In genomic region chr1:178651742-178652141, GRCh38 we compare ENCODE assay signal across 11 cellular contexts.
A peak's percentile ranks its signal among the peaks of the same experiment; 100 is the strongest.
DNase-seq lines count a peak whose midpoint lies in the region; ATAC-seq and TF ChIP-seq lines count a peak whose summit lies in the region.
"Had no signal": no experiment of that assay in that cellular context is flagged by ENCODE, and none has a peak within 500 bp of the region (broad histone marks: within the 10 kb centered on the region; RNA-seq: fewer than 3 reads in every experiment).

No MANE protein-coding gene starts in this region.

- H4K20me1 ChIP-seq in PC-3 (ENCODE audit: low read length): no peaks in the 10 kb centered on the region
- H4K20me1 ChIP-seq in osteoblast (ENCODE audit: insufficient read depth, low read length): no peaks in the 10 kb centered on the region

- H3K9me2 ChIP-seq in PC-3 (replicated peaks; ENCODE audit: low read length): no peaks in the 10 kb centered on the region

- H3K9me3 ChIP-seq in PC-3 (ENCODE audit: low read length) (no peaks in the 10 kb centered on the region), osteoblast (ENCODE audit: low read depth, low read length) (no peaks in the 10 kb centered on the region)

- peak overlapping the region; percentile 69 for H3K9ac ChIP-seq in PC-3 (ENCODE audit: low read length)
- H3K9ac ChIP-seq: parathyroid adenoma had no signal

- peak overlapping the region; percentile 23; the same call in 1 of the 2 replicates for H2AFZ ChIP-seq in PC-3 (ENCODE audit: low read length)
- peak overlapping the region; percentile 64 for H2AFZ ChIP-seq in osteoblast (ENCODE audit: low read length)
- H2AFZ ChIP-seq: parathyroid adenoma had no signal

- POLR2A ChIA-PET in PC-3 (lab: Charles Lee; ENCODE audit: unreplicated experiment): interaction anchor here (0.6 to 1.0 kb wide), 4 partner anchors 12 to 75 kb away, joined by 3 to 18 read pairs (median 4); no protein-coding TSS in a partner anchor

- no peaks in the 10 kb centered on the region for H3K79me2 ChIP-seq in PC-3 (ENCODE audit: low read length)
- no peaks in the 10 kb centered on the region for H3K79me2 ChIP-seq in osteoblast (ENCODE audit: insufficient read depth, low read length)
- H3K79me2 ChIP-seq: parathyroid adenoma had no signal

- H3K4me2 ChIP-seq in PC-3 (ENCODE audit: low read length): peak overlapping the region; percentile 63
- H3K4me2 ChIP-seq in osteoblast (ENCODE audit: insufficient read depth, low read length): no peak overlapping the region

- peaks cover 9% of the 10 kb centered on the region; the same call in 1 of the 2 replicates for H3K36me3 ChIP-seq in PC-3 (ENCODE audit: low read depth, low read length)
- no peaks in the 10 kb centered on the region for H3K36me3 ChIP-seq in osteoblast (ENCODE audit: insufficient read depth, low read length)

- H3K27ac ChIP-seq in PC-3 (ENCODE audit: low read length) (peak overlapping the region; percentile 95), osteoblast (ENCODE audit: low read depth, low read length) (peak overlapping the region; percentile 75)
- H3K27ac ChIP-seq: parathyroid adenoma had no signal

- intact Hi-C loops in PC-3 (cut with micrococcal nuclease): loop anchor here (1.0 to 5.0 kb wide), 4 partner anchors 33 to 109 kb away; no protein-coding TSS in a partner anchor

- CTCF ChIA-PET in PC-3 (lab: Charles Lee): interaction anchor here (0.9 kb wide), 2 partner anchors 39 to 75 kb away, joined by 4 read pairs; no protein-coding TSS in a partner anchor

- TF ChIP-seq CTCF in PC-3 (conservative IDR thresholded peaks at IDR 0.05; ENCODE audit: low read depth, low read length): no peak
- TF ChIP-seq CTCF in osteoblast (IDR thresholded peaks at IDR 0.05; ENCODE audit: extremely low read depth, low read depth, low read length): no peak

- H3K27me3 ChIP-seq in PC-3 (ENCODE audit: low read length) (no peaks in the 10 kb centered on the region), osteoblast (ENCODE audit: insufficient read depth, low read length) (no peaks in the 10 kb centered on the region)

- DNase-seq in EH (ENCODE audit: low read depth) (peak; percentile 51), PC-3 (no peak), foreskin melanocyte (peak; percentile 61), osteoblast (ENCODE audit: insufficient read length, low spot score, missing footprints) (no peak), GM19238 (ENCODE audit: insufficient read length, low spot score) (no peak)
- no peak for DNase-seq in activated naive CD4-positive, alpha-beta T cell treated with Interleukin-2 at 50 U/mL for 16 hours
- DNase-seq: activated B cell treated with CpG ODN at 0.5 μM for 24 hours had no signal

- ATAC-seq in PC-3 (no peak), HG03280 (IDR thresholded peaks at IDR 0.05; ENCODE audit: unreplicated experiment) (no peak), HG02970 (IDR thresholded peaks at IDR 0.05; ENCODE audit: low FRiP score, unreplicated experiment) (no peak)

- H3K4me3 ChIP-seq in PC-3 (ENCODE audit: low read length) (no peak overlapping the region), osteoblast (ENCODE audit: insufficient read depth, low read length) (no peak overlapping the region)
- H3K4me3 ChIP-seq: lung had no signal

- TSS peak; percentile 88 for BruUV-seq in PC-3 (replicated peaks; lab: Mats Ljungman, UMichigan)

- H3K4me1 ChIP-seq in PC-3 (ENCODE audit: insufficient read depth, low read length): peaks cover 64% of the 10 kb centered on the region
- peaks cover 28% of the 10 kb centered on the region for H3K4me1 ChIP-seq in osteoblast (ENCODE audit: insufficient read depth, low read length)
- H3K4me1 ChIP-seq: parathyroid adenoma had no signal

- no peaks in the 10 kb centered on the region for H3F3A ChIP-seq in PC-3 (ENCODE audit: low read length, unreplicated experiment)

Comparison
In these comparisons a context has a peak if more than half of its experiments do, and no peak if none do; other contexts are left out.
1. DNase-seq: peak in EH (single experiment) and foreskin melanocyte (single experiment); none in PC-3 (single experiment), osteoblast (single experiment), GM19238 (single experiment) and activated naive CD4-positive, alpha-beta T cell treated with Interleukin-2 at 50 U/mL for 16 hours (single experiment).